Comparison of ENCODE assay signal across 1 cellular context in the genomic region with DNA sequence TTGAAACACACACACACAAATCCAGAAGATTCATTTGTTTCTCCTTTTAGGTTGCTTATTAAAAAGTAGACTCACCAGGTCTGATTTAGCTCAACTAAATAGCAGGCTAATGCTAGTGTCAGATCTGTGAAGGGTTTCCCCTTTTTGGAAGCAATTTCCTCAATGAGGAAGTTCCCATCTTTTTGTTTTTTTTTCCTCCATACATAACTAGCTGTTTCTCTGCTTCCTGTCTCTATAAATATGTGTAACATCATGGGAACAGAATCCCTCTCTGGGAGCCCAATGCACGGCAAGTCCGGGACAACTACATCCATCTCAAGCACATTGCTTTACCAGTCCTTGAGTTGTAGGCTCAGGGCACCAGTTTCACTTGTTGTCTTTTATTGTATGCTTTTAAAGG.
TF ChIP-seq lines count a peak whose summit lies in the region.

No MANE protein-coding gene starts in this region.

TF ChIP-seq in GM23338, 12 proteins besides CTCF, POLR2A, EP300 and RAD21 (continued from another document):
- TF ChIP-seq EZH2phosphoT487 (IDR thresholded peaks at IDR 0.05; ENCODE audit: unreplicated experiment), result no peak
- TF ChIP-seq, protein P1, sequence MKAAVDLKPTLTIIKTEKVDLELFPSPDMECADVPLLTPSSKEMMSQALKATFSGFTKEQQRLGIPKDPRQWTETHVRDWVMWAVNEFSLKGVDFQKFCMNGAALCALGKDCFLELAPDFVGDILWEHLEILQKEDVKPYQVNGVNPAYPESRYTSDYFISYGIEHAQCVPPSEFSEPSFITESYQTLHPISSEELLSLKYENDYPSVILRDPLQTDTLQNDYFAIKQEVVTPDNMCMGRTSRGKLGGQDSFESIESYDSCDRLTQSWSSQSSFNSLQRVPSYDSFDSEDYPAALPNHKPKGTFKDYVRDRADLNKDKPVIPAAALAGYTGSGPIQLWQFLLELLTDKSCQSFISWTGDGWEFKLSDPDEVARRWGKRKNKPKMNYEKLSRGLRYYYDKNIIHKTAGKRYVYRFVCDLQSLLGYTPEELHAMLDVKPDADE (IDR thresholded peaks at IDR 0.05), result no peak
- no peak for TF ChIP-seq ZNF331 (CRISPR knock-in tag; IDR thresholded peaks at IDR 0.05; ENCODE audit: low read depth)
- TF ChIP-seq, protein P2, sequence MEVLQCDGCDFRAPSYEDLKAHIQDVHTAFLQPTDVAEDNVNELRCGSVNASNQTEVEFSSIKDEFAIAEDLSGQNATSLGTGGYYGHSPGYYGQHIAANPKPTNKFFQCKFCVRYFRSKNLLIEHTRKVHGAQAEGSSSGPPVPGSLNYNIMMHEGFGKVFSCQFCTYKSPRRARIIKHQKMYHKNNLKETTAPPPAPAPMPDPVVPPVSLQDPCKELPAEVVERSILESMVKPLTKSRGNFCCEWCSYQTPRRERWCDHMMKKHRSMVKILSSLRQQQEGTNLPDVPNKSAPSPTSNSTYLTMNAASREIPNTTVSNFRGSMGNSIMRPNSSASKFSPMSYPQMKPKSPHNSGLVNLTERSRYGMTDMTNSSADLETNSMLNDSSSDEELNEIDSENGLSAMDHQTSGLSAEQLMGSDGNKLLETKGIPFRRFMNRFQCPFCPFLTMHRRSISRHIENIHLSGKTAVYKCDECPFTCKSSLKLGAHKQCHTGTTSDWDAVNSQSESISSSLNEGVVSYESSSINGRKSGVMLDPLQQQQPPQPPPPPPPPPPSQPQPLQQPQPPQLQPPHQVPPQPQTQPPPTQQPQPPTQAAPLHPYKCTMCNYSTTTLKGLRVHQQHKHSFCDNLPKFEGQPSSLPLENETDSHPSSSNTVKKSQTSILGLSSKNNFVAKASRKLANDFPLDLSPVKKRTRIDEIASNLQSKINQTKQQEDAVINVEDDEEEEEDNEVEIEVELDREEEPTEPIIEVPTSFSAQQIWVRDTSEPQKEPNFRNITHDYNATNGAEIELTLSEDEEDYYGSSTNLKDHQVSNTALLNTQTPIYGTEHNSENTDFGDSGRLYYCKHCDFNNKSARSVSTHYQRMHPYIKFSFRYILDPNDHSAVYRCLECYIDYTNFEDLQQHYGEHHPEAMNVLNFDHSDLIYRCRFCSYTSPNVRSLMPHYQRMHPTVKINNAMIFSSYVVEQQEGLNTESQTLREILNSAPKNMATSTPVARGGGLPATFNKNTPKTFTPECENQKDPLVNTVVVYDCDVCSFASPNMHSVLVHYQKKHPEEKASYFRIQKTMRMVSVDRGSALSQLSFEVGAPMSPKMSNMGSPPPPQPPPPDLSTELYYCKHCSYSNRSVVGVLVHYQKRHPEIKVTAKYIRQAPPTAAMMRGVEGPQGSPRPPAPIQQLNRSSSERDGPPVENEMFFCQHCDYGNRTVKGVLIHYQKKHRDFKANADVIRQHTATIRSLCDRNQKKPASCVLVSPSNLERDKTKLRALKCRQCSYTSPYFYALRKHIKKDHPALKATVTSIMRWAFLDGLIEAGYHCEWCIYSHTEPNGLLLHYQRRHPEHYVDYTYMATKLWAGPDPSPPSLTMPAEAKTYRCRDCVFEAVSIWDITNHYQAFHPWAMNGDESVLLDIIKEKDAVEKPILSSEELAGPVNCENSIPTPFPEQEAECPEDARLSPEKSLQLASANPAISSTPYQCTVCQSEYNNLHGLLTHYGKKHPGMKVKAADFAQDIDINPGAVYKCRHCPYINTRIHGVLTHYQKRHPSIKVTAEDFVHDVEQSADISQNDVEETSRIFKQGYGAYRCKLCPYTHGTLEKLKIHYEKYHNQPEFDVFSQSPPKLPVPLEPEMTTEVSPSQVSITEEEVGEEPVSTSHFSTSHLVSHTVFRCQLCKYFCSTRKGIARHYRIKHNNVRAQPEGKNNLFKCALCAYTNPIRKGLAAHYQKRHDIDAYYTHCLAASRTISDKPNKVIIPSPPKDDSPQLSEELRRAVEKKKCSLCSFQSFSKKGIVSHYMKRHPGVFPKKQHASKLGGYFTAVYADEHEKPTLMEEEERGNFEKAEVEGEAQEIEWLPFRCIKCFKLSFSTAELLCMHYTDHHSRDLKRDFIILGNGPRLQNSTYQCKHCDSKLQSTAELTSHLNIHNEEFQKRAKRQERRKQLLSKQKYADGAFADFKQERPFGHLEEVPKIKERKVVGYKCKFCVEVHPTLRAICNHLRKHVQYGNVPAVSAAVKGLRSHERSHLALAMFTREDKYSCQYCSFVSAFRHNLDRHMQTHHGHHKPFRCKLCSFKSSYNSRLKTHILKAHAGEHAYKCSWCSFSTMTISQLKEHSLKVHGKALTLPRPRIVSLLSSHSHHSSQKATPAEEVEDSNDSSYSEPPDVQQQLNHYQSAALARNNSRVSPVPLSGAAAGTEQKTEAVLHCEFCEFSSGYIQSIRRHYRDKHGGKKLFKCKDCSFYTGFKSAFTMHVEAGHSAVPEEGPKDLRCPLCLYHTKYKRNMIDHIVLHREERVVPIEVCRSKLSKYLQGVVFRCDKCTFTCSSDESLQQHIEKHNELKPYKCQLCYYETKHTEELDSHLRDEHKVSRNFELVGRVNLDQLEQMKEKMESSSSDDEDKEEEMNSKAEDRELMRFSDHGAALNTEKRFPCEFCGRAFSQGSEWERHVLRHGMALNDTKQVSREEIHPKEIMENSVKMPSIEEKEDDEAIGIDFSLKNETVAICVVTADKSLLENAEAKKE (CRISPR knock-in tag; IDR thresholded peaks at IDR 0.05), result no peak
- TF ChIP-seq EZH2 (IDR thresholded peaks at IDR 0.05; ENCODE audit: low read depth, unreplicated experiment), result no peak
- no peak for TF ChIP-seq NANOG (IDR thresholded peaks at IDR 0.05; ENCODE audit: borderline replicate concordance)
- TF ChIP-seq STAT1 (IDR thresholded peaks at IDR 0.05; ENCODE audit: unreplicated experiment), result no peak
- TF ChIP-seq CREB1 (CRISPR knock-in tag; IDR thresholded peaks at IDR 0.05; ENCODE audit: low read depth), result no peak
